In the genomic region with DNA sequence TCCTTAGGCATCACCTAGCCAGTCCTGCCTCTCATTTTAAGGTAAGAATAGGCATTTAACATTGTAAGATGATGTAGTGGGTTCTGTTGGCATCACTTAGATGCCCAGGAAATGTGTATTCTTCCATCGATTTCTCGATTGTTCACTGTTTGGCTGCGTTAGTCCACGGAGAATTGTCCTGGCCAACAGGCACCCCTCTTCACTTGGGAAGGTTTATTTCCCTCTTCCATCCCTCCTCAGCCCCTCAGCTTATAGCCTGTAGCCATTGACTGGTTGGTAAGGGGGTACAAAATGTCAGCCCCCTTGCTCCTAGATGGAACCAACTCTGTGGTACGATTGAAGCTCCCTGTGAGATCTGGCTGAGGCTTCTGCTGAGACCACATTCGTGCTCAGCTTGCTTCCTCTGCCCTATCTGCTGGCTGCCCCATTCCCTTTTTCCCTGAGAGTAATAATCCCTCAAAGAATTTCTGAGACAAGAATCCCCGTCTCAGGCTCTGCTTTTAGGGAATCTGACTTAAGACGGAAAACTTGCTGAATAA, we compare ENCODE assay signal across 1 cellular context.
TF ChIP-seq lines count a peak whose summit lies in the region.

No MANE protein-coding gene starts in this region.

TF ChIP-seq in HCT116, 20 proteins besides CTCF, POLR2A, EP300 and RAD21 (continued from another document):
- TF ChIP-seq ZBTB33 (IDR thresholded peaks at IDR 0.05; ENCODE audit: extremely low read depth, insufficient replicate concordance, low read length) (no peak), EZH2phosphoT487 (IDR thresholded peaks at IDR 0.05; ENCODE audit: borderline replicate concordance) (no peak), YY1 (IDR thresholded peaks at IDR 0.05; ENCODE audit: extremely low read depth, insufficient replicate concordance, low read depth, low read length) (no peak), FOSL1 (IDR thresholded peaks at IDR 0.05; ENCODE audit: low read depth) (no peak), CBX3 (IDR thresholded peaks at IDR 0.05; ENCODE audit: low read depth) (no peak), TCF7L2 (IDR thresholded peaks at IDR 0.05; ENCODE audit: borderline replicate concordance, extremely low read depth, insufficient read depth, insufficient read length) (no peak), EZH2 (IDR thresholded peaks at IDR 0.05) (no peak), SP1 (IDR thresholded peaks at IDR 0.05; ENCODE audit: low read depth) (no peak), EGR1 (IDR thresholded peaks at IDR 0.05; ENCODE audit: low read depth) (no peak), ELF1 (IDR thresholded peaks at IDR 0.05; ENCODE audit: borderline replicate concordance, low read depth) (no peak), ATF3 (IDR thresholded peaks at IDR 0.05) (no peak), POLR2AphosphoS5 (IDR thresholded peaks at IDR 0.05; ENCODE audit: low read depth, low read length) (no peak), JUND (IDR thresholded peaks at IDR 0.05) (no peak)
- TF ChIP-seq, protein P1, sequence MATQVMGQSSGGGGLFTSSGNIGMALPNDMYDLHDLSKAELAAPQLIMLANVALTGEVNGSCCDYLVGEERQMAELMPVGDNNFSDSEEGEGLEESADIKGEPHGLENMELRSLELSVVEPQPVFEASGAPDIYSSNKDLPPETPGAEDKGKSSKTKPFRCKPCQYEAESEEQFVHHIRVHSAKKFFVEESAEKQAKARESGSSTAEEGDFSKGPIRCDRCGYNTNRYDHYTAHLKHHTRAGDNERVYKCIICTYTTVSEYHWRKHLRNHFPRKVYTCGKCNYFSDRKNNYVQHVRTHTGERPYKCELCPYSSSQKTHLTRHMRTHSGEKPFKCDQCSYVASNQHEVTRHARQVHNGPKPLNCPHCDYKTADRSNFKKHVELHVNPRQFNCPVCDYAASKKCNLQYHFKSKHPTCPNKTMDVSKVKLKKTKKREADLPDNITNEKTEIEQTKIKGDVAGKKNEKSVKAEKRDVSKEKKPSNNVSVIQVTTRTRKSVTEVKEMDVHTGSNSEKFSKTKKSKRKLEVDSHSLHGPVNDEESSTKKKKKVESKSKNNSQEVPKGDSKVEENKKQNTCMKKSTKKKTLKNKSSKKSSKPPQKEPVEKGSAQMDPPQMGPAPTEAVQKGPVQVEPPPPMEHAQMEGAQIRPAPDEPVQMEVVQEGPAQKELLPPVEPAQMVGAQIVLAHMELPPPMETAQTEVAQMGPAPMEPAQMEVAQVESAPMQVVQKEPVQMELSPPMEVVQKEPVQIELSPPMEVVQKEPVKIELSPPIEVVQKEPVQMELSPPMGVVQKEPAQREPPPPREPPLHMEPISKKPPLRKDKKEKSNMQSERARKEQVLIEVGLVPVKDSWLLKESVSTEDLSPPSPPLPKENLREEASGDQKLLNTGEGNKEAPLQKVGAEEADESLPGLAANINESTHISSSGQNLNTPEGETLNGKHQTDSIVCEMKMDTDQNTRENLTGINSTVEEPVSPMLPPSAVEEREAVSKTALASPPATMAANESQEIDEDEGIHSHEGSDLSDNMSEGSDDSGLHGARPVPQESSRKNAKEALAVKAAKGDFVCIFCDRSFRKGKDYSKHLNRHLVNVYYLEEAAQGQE (IDR thresholded peaks at IDR 0.05; ENCODE audit: low read depth) = no peak
- TF ChIP-seq, protein P2, sequence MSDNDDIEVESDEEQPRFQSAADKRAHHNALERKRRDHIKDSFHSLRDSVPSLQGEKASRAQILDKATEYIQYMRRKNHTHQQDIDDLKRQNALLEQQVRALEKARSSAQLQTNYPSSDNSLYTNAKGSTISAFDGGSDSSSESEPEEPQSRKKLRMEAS (IDR thresholded peaks at IDR 0.05) = no peak
